Comparison of ENCODE assay signal across 28 cellular contexts in the genomic region with DNA sequence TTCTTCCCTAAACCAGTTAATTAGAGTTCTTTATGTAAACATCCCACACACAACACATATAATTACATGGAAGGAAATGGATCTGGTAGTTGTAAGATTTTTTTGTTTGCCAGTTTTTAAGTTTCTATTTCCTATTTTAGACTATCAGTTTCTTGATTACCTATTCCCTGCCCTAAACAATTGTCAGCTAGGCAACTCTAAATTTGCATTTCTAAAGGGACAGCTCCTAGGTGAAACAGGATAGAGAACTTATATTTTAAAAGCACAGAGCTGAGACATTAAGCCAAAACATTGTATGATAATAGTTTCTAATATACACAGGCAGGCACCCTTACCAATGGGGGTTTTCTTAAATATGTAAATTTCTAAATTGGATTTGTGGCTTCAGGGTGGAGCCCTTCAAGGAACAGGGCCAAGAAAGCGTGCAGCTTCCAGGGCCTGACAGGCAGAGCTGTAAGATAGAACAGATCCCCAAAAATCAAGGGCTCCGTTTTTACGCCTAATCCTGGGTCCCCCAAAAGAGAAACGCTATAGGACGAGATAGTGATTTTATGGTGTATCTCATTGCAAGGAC.
"Had no signal": no experiment of that assay in that cellular context is flagged by ENCODE, and none has a peak within 500 bp of the region (broad histone marks: within the 10 kb centered on the region; RNA-seq: fewer than 3 reads in every experiment).

No MANE protein-coding gene starts in this region.

- H2AFZ ChIP-seq: neural progenitor cell had no signal

- H3K36me3 ChIP-seq: breast epithelium, esophagus muscularis mucosa, gastrocnemius medialis, left ventricle myocardium inferior, neural progenitor cell, suprapubic skin, tibial nerve had no signal

- H3K4me2 ChIP-seq: neural progenitor cell had no signal

- H3K9me3 ChIP-seq: breast epithelium, esophagus muscularis mucosa, gastrocnemius medialis, left ventricle myocardium inferior, suprapubic skin, tibial nerve had no signal

- H3K4me3 Mint-ChIP-seq: activated CD4-positive, alpha-beta memory T cell treated with anti-CD3 and anti-CD28 coated beads, Interleukin-2, amount 10 ng/mL, durations not matched to agents 7 days and 5 days; activated CD4-positive, alpha-beta T cell treated with anti-CD3 and anti-CD28 coated beads, Interleukin-2, amount 10 ng/mL, durations not matched to agents 24 days and 14 days; activated naive CD4-positive, alpha-beta T cell treated with anti-CD3 and anti-CD28 coated beads for 36 hours; activated naive CD8-positive, alpha-beta T cell treated with anti-CD3 and anti-CD28 coated beads, Interleukin-2, amount 10 ng/mL, durations not matched to agents 7 days and 5 days; activated T-cell treated with anti-CD3 and anti-CD28 coated beads, Interleukin-2, amount 50 U/mL, for 72 hours; central memory CD8-positive, alpha-beta T cell; effector memory CD8-positive, alpha-beta T cell; mesothelial cell of epicardium; naive thymus-derived CD8-positive, alpha-beta T cell; neural progenitor cell; stimulated activated effector memory CD8-positive, alpha-beta T cell treated with anti-CD3 and anti-CD28 coated beads, Interleukin-12 subunit alpha, Interleukin-12 subunit beta, amount 100 ng/mL, for 72 hours; stimulated activated naive CD8-positive, alpha-beta T cell treated with anti-CD3 and anti-CD28 coated beads, Interleukin-15, amount 100 ng/mL, for 72 hours had no signal

- H3K27ac ChIP-seq: breast epithelium, esophagus muscularis mucosa, gastrocnemius medialis, left ventricle myocardium inferior, neural progenitor cell, suprapubic skin, tibial nerve, VCaP had no signal

- H3K9ac ChIP-seq: neural progenitor cell had no signal

- H3K27me3 ChIP-seq: breast epithelium, esophagus muscularis mucosa, gastrocnemius medialis, neural progenitor cell, suprapubic skin, tibial nerve had no signal

- DNase-seq: activated CD4-positive, alpha-beta memory T cell treated with anti-CD3 and anti-CD28 coated beads, Interleukin-2, amount 10 ng/mL, durations not matched to agents 7 days and 5 days; activated CD4-positive, alpha-beta T cell treated with anti-CD3 and anti-CD28 coated beads, Interleukin-2, amount 10 ng/mL, durations not matched to agents 24 days and 14 days; activated effector memory CD4-positive, alpha-beta T cell treated with Interleukin-2 at 50 U/mL for 16 hours; activated naive CD4-positive, alpha-beta T cell treated with anti-CD3 and anti-CD28 coated beads for 36 hours; activated naive CD8-positive, alpha-beta T cell treated with anti-CD3 and anti-CD28 coated beads, Interleukin-2, amount 10 ng/mL, durations not matched to agents 7 days and 5 days; activated T-cell treated with anti-CD3 and anti-CD28 coated beads, Interleukin-2, amount 50 U/mL, for 72 hours; amniotic stem cell; effector memory CD8-positive, alpha-beta T cell; gastrocnemius medialis; hippocampal formation; left ventricle myocardium inferior; naive thymus-derived CD8-positive, alpha-beta T cell; posterior cingulate gyrus; small intestine; stimulated activated CD4-positive, alpha-beta T cell treated with anti-CD3 and anti-CD28 coated beads, Interleukin-2, amount 100 ng/mL, for 24 hours; stimulated activated naive CD8-positive, alpha-beta T cell treated with anti-CD3 and anti-CD28 coated beads, Interleukin-15, amount 100 ng/mL, for 72 hours had no signal

- H3K27me3 Mint-ChIP-seq: activated CD4-positive, alpha-beta memory T cell treated with anti-CD3 and anti-CD28 coated beads, Interleukin-2, amount 10 ng/mL, durations not matched to agents 7 days and 5 days; activated CD4-positive, alpha-beta T cell treated with anti-CD3 and anti-CD28 coated beads, Interleukin-2, amount 10 ng/mL, durations not matched to agents 24 days and 14 days; activated naive CD8-positive, alpha-beta T cell treated with anti-CD3 and anti-CD28 coated beads, Interleukin-2, amount 10 ng/mL, durations not matched to agents 7 days and 5 days; central memory CD8-positive, alpha-beta T cell; effector memory CD8-positive, alpha-beta T cell; stimulated activated naive CD8-positive, alpha-beta T cell treated with anti-CD3 and anti-CD28 coated beads, Interleukin-15, amount 100 ng/mL, for 72 hours had no signal

- H3K4me1 Mint-ChIP-seq: central memory CD8-positive, alpha-beta T cell; neural progenitor cell; stimulated activated effector memory CD8-positive, alpha-beta T cell treated with anti-CD3 and anti-CD28 coated beads, Interleukin-12 subunit alpha, Interleukin-12 subunit beta, amount 100 ng/mL, for 72 hours; stimulated activated naive CD8-positive, alpha-beta T cell treated with anti-CD3 and anti-CD28 coated beads, Interleukin-15, amount 100 ng/mL, for 72 hours had no signal

- H3K27ac Mint-ChIP-seq: activated CD4-positive, alpha-beta memory T cell treated with anti-CD3 and anti-CD28 coated beads, Interleukin-2, amount 10 ng/mL, durations not matched to agents 7 days and 5 days; activated CD4-positive, alpha-beta T cell treated with anti-CD3 and anti-CD28 coated beads, Interleukin-2, amount 10 ng/mL, durations not matched to agents 24 days and 14 days; activated naive CD4-positive, alpha-beta T cell treated with anti-CD3 and anti-CD28 coated beads for 36 hours; activated naive CD8-positive, alpha-beta T cell treated with anti-CD3 and anti-CD28 coated beads, Interleukin-2, amount 10 ng/mL, durations not matched to agents 7 days and 5 days; activated T-cell treated with anti-CD3 and anti-CD28 coated beads, Interleukin-2, amount 50 U/mL, for 72 hours; effector memory CD8-positive, alpha-beta T cell; mesothelial cell of epicardium; naive thymus-derived CD8-positive, alpha-beta T cell; neural progenitor cell; stimulated activated effector memory CD8-positive, alpha-beta T cell treated with anti-CD3 and anti-CD28 coated beads, Interleukin-12 subunit alpha, Interleukin-12 subunit beta, amount 100 ng/mL, for 72 hours; stimulated activated naive CD8-positive, alpha-beta T cell treated with anti-CD3 and anti-CD28 coated beads, Interleukin-15, amount 100 ng/mL, for 72 hours had no signal

- H3K4me1 ChIP-seq: breast epithelium, esophagus muscularis mucosa, gastrocnemius medialis, left ventricle myocardium inferior, neural progenitor cell, suprapubic skin, tibial nerve had no signal

- H3K36me3 Mint-ChIP-seq: neural progenitor cell; stimulated activated effector memory CD8-positive, alpha-beta T cell treated with anti-CD3 and anti-CD28 coated beads, Interleukin-12 subunit alpha, Interleukin-12 subunit beta, amount 100 ng/mL, for 72 hours had no signal

- H3K9me3 Mint-ChIP-seq: activated CD4-positive, alpha-beta memory T cell treated with anti-CD3 and anti-CD28 coated beads, Interleukin-2, amount 10 ng/mL, durations not matched to agents 7 days and 5 days; activated naive CD4-positive, alpha-beta T cell treated with anti-CD3 and anti-CD28 coated beads for 36 hours; activated naive CD8-positive, alpha-beta T cell treated with anti-CD3 and anti-CD28 coated beads, Interleukin-2, amount 10 ng/mL, durations not matched to agents 7 days and 5 days; activated T-cell treated with anti-CD3 and anti-CD28 coated beads, Interleukin-2, amount 50 U/mL, for 72 hours; central memory CD8-positive, alpha-beta T cell; effector memory CD8-positive, alpha-beta T cell; mesothelial cell of epicardium; naive thymus-derived CD8-positive, alpha-beta T cell; neural progenitor cell; stimulated activated effector memory CD8-positive, alpha-beta T cell treated with anti-CD3 and anti-CD28 coated beads, Interleukin-12 subunit alpha, Interleukin-12 subunit beta, amount 100 ng/mL, for 72 hours had no signal

- FAIRE-seq: colon had no signal

- ATAC-seq: activated CD4-positive, CD25-positive, alpha-beta regulatory T cell treated with anti-CD3 and anti-CD28 coated beads, Interleukin-2, amount 50 U/mL, for 24 hours; activated T-cell treated with anti-CD3 and anti-CD28 coated beads, Interleukin-2, amount 50 U/mL, for 72 hours; effector memory CD8-positive, alpha-beta T cell; naive thymus-derived CD8-positive, alpha-beta T cell; sciatic nerve; stimulated activated effector memory CD8-positive, alpha-beta T cell treated with anti-CD3 and anti-CD28 coated beads, Interleukin-12 subunit alpha, Interleukin-12 subunit beta, amount 100 ng/mL, for 72 hours; stimulated activated naive CD8-positive, alpha-beta T cell treated with anti-CD3 and anti-CD28 coated beads, Interleukin-15, amount 100 ng/mL, for 72 hours had no signal

- H3K4me3 ChIP-seq: breast epithelium, esophagus muscularis mucosa, gastrocnemius medialis, left ventricle myocardium inferior, neural progenitor cell, suprapubic skin, tibial nerve had no signal
